Comparison of ENCODE assay signal across 1 cellular context in genomic region chr9:128881884-128882676, GRCh38.
TF ChIP-seq lines count a peak whose summit lies in the region.

Gene KYAT1, minus strand, starts transcription at chr9:128881950. Its CDS starts 36,545 bp downstream, at chr9:128845405.
Gene LRRC8A, plus strand, starts transcription at chr9:128882133. Its CDS starts 25,032 bp downstream, at chr9:128907165.

TF ChIP-seq in HepG2, 621 proteins besides CTCF, POLR2A, EP300 and RAD21 (continued from another document):
- TF ChIP-seq PRDM10 (CRISPR knock-in tag; IDR thresholded peaks at IDR 0.05; ENCODE audit: low read depth) (0 out of 2 replicates have a peak, but pooled peaks have one; percentile 51), ZNF773 (CRISPR knock-in tag; IDR thresholded peaks at IDR 0.05; ENCODE audit: borderline replicate concordance) (no peak), ZNF24 (IDR thresholded peaks at IDR 0.05) (no peak), YEATS4 (CRISPR knock-in tag; IDR thresholded peaks at IDR 0.05; ENCODE audit: borderline replicate concordance) (peak; percentile 83; the same call in 1 of the 2 replicates), ZNF614 (CRISPR knock-in tag; IDR thresholded peaks at IDR 0.05; ENCODE audit: borderline replicate concordance) (peak; percentile 64; the same call in 1 of the 2 replicates), SPEN (CRISPR knock-in tag; IDR thresholded peaks at IDR 0.05; ENCODE audit: low read depth) (peak; percentile 72; the same call in 1 of the 2 replicates), PBX2 (CRISPR knock-in tag; IDR thresholded peaks at IDR 0.05) (no peak), RELA (CRISPR knock-in tag; IDR thresholded peaks at IDR 0.05) (no peak), NKX3-1 (CRISPR knock-in tag; IDR thresholded peaks at IDR 0.05) (no peak), SAP130 (CRISPR knock-in tag; IDR thresholded peaks at IDR 0.05; ENCODE audit: low read depth) (peak; percentile 94), GABPA (IDR thresholded peaks at IDR 0.05; ENCODE audit: low read depth, low read length) (peak; percentile 80), GABPA (CRISPR knock-in tag; IDR thresholded peaks at IDR 0.05; ENCODE audit: low read depth) (peak; percentile 93), ZNF878 (CRISPR knock-in tag; IDR thresholded peaks at IDR 0.05) (0 out of 2 replicates have a peak, but pooled peaks have one; percentile 49), ZFX (CRISPR knock-in tag; IDR thresholded peaks at IDR 0.05; ENCODE audit: low read depth) (peak; percentile 44), KLF6 (CRISPR knock-in tag; IDR thresholded peaks at IDR 0.05) (peak; percentile 79), KIAA2018 (CRISPR knock-in tag; IDR thresholded peaks at IDR 0.05; ENCODE audit: borderline replicate concordance) (no peak)
